In the genomic region with DNA sequence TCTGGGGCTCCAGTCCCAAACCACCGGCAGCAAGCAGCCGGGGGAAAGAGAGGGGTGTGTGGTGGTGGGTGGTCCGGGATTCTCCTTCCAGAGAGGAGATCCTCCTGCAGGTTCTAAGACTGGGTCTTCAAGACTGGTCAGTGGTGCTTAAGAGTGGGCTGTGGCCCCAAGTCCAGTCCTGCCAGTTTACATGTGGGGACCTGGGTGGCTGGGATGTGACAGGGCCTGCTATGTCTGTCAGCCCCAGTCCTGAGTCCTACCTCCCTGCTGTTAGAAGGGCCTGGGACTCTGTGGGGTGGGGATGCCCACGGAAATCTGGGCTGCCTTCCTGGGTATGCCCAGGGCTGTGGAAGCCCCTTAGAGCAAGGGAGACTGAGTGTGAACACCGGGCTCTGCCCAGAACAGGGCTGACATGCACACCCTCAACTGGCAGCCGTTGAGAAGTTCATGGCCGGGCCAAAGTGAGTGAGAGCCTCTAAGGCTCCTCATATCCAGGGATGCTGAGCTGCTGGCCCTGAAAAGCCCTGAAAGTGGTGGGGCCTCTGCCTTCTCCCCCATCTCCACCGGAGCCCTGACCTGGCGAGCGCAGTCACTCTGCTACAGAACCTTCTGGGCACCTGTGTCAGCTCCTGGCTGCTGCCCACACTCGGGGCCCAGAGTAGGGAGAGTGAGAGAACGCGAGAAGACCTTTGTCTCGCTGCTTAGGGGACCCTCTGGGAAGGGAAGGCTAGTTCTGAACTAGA, we compare ENCODE assay signal across 8 cellular contexts. TPM values are rescaled to one million over a fixed set of nuclear protein-coding genes. Genes with fewer than 3 reads are reported as not detected.
DNase-seq lines count a peak whose midpoint lies in the region; ATAC-seq and TF ChIP-seq lines count a peak whose summit lies in the region.

No MANE protein-coding gene starts in this region.

- no peak overlapping the region for H2AFZ ChIP-seq in SU-DHL-6 (ENCODE audit: low read depth, low read length, severe bottlenecking)

- no peaks in the 10 kb centered on the region for H3F3A ChIP-seq in SU-DHL-6 (ENCODE audit: insufficient read depth)

- H3K4me2 ChIP-seq in SU-DHL-6 (ENCODE audit: low read depth, low read length, poor library complexity, severe bottlenecking) = peak overlapping the region; percentile 49

- no peak for TF ChIP-seq CTCF in GM06990 (IDR thresholded peaks at IDR 0.05; ENCODE audit: insufficient read depth, low read length, poor library complexity, severe bottlenecking)
- TF ChIP-seq CTCF in SU-DHL-6 (IDR thresholded peaks at IDR 0.05; ENCODE audit: insufficient read depth, low read length, poor library complexity, severe bottlenecking) = no peak
- no peak for TF ChIP-seq CTCF in fibroblast of mammary gland (conservative IDR thresholded peaks at IDR 0.05; ENCODE audit: control insufficient read depth, insufficient read depth, low read depth, low read length)
- TF ChIP-seq CTCF in progenitor cell of endocrine pancreas (IDR thresholded peaks at IDR 0.05; ENCODE audit: unreplicated experiment) = no peak

- peaks cover 53% of the 10 kb centered on the region for H3K4me1 Mint-ChIP-seq in progenitor cell of endocrine pancreas (ENCODE audit: low read depth)

- no peaks in the 10 kb centered on the region for H3K9me3 ChIP-seq in SU-DHL-6 (ENCODE audit: insufficient read depth, low read length)

- no peaks in the 10 kb centered on the region for H4K20me1 ChIP-seq in SU-DHL-6 (ENCODE audit: low read depth, low read length)

- H3K9ac ChIP-seq in SU-DHL-6 (ENCODE audit: low read length) = no peak overlapping the region

- peak overlapping the region; percentile 83 for H3K4me3 Mint-ChIP-seq in progenitor cell of endocrine pancreas (ENCODE audit: low read depth)

- no peaks in the 10 kb centered on the region; the same call in 1 of the 2 replicates for H3K79me2 ChIP-seq in SU-DHL-6 (ENCODE audit: insufficient read depth, low read length)

- H3K27ac ChIP-seq in SU-DHL-6 (ENCODE audit: low read depth, low read length) = no peak overlapping the region

- H3K36me3 ChIP-seq in GM06990 (ENCODE audit: control insufficient read depth, insufficient read depth, low read length) = no peaks in the 10 kb centered on the region
- H3K36me3 ChIP-seq in SU-DHL-6 (ENCODE audit: low read length) = no peaks in the 10 kb centered on the region

- no peaks in the 10 kb centered on the region for H3K9me2 ChIP-seq in SU-DHL-6 (replicated peaks; ENCODE audit: insufficient read depth, low read length)

- no peaks in the 10 kb centered on the region for H3K36me3 Mint-ChIP-seq in progenitor cell of endocrine pancreas (ENCODE audit: insufficient read depth)

- no peaks in the 10 kb centered on the region for H3K27me3 Mint-ChIP-seq in progenitor cell of endocrine pancreas

- no peaks in the 10 kb centered on the region for H3K9me3 Mint-ChIP-seq in progenitor cell of endocrine pancreas (ENCODE audit: low read depth)

- ATAC-seq in GM18867 (IDR thresholded peaks at IDR 0.05; ENCODE audit: unreplicated experiment) = no peak

- H3K27me3 ChIP-seq in GM06990 (replicated peaks; ENCODE audit: control insufficient read depth, insufficient read depth, low read length) = no peaks in the 10 kb centered on the region
- no peaks in the 10 kb centered on the region for H3K27me3 ChIP-seq in SU-DHL-6 (ENCODE audit: low read length)

- H3K4me3 ChIP-seq in GM06990 (replicated peaks; ENCODE audit: low read depth, low read length) (peak overlapping the region; percentile 65), SU-DHL-6 (ENCODE audit: insufficient read depth, low read length, poor library complexity, severe bottlenecking) (no peak overlapping the region), fibroblast of mammary gland (ENCODE audit: control insufficient read depth, low read depth, low read length) (peak overlapping the region; percentile 60)

- peak overlapping the region; percentile 93 for H3K27ac Mint-ChIP-seq in progenitor cell of endocrine pancreas

- no peak for DNase-seq in GM06990 (ENCODE audit: extremely low read depth, insufficient read length)
- DNase-seq in fibroblast of mammary gland (ENCODE audit: low read depth) = no peak
- no peak for DNase-seq in progenitor cell of endocrine pancreas (ENCODE audit: low spot score, unreplicated experiment)
- DNase-seq in DMS114 treated with DMSO at 0.1 percent for 48 hours (lab: John Stamatoyannopoulos, UW; ENCODE audit: unreplicated experiment) = no peak
- no peak for DNase-seq in GF-D8 (lab: John Stamatoyannopoulos, UW)
- DNase-seq in NCI-H345 (lab: John Stamatoyannopoulos, UW) = no peak

RNA-seq across cellular contexts. Expression of a gene that starts 1.7 kb away (rescaled TPM):
- 36.5 and 37.1 TPM in 2 replicates for total RNA-seq in progenitor cell of endocrine pancreas
